In genomic region chr15:77900331-77900963, GRCh38 we compare ENCODE assay signal across 8 cellular contexts.
DNase-seq lines count a peak whose midpoint lies in the region; FAIRE-seq and TF ChIP-seq lines count a peak whose summit lies in the region.
"Not testable (repeated sequence)": the region's sequence is repeated elsewhere in the genome, so short reads cannot be mapped to it uniquely, and the experiment has no call there.

No MANE protein-coding gene starts in this region.

- H3K9me3 Mint-ChIP-seq in HFFc6: not testable (repeated sequence)

- H3K9me2 ChIP-seq in hepatocyte (replicated peaks; ENCODE audit: insufficient read depth): not testable (repeated sequence)

- peak; percentile 55 for DNase-seq in DMS 273 (lab: John Stamatoyannopoulos, UW; ENCODE audit: unreplicated experiment)
- not testable (repeated sequence) for DNase-seq in HFFc6; RWPE1 (ENCODE audit: low spot score); bronchial epithelial cell (ENCODE audit: low read depth)
- DNase-seq in activated T-cell treated with anti-CD3 and anti-CD28 coated beads for 1 hour (ENCODE audit: low read depth): peak; percentile 14
- DNase-seq in hepatocyte (ENCODE audit: low spot score): peak; percentile 48
- peak; percentile 47 for DNase-seq in retina
- DNase-seq in stomach: peak; percentile 64

- not testable (repeated sequence) for H3K4me2 ChIP-seq in hepatocyte

- H3K36me3 ChIP-seq in bronchial epithelial cell (ENCODE audit: control insufficient read depth, insufficient read depth, low read length); hepatocyte (replicated peaks; ENCODE audit: insufficient read depth, low read depth); stomach: not testable (repeated sequence)

- H3K79me2 ChIP-seq in hepatocyte: not testable (repeated sequence)

- peak; percentile 79 for TF ChIP-seq CTCF in HFFc6 (IDR thresholded peaks at IDR 0.05)
- peak; percentile 61; the same call in 1 of the 2 replicates for TF ChIP-seq CTCF in RWPE1 (conservative IDR thresholded peaks at IDR 0.05; ENCODE audit: low read depth)
- TF ChIP-seq CTCF in bronchial epithelial cell (IDR thresholded peaks at IDR 0.05; ENCODE audit: insufficient read depth, low read length, severe bottlenecking): peak; percentile 46
- peak; percentile 45 for TF ChIP-seq CTCF in hepatocyte (IDR thresholded peaks at IDR 0.05; ENCODE audit: poor library complexity)
- TF ChIP-seq CTCF in stomach (IDR thresholded peaks at IDR 0.05): peak in 3 of 7 experiments; percentile 30 to 53 (median 36)

- not testable (repeated sequence) for H3K4me1 ChIP-seq in hepatocyte (ENCODE audit: insufficient read depth); stomach

- not testable (repeated sequence) for H3K4me1 Mint-ChIP-seq in HFFc6 (ENCODE audit: low read depth)

- WGBS in hepatocyte (ENCODE audit: low lambda C conversion rate, missing lambda C conversion rate): 72% methylated on average over 18 of the region's 24 CpGs
- WGBS in stomach, 5 donors: 52 to 76% (median 61%) methylated on average over 19 to 24 of the region's 24 CpGs

- not testable (repeated sequence) for H4K20me1 ChIP-seq in hepatocyte (ENCODE audit: insufficient read depth, poor library complexity, severe bottlenecking)

- POLR2A ChIA-PET in RWPE1 (lab: Yijun Ruan, JAX; ENCODE audit: low non-redundant PET): not testable (repeated sequence)

- H3K36me3 Mint-ChIP-seq in HFFc6 (ENCODE audit: low read depth): not testable (repeated sequence)

- not testable (repeated sequence) for TF ChIP-seq POLR2A in stomach (IDR thresholded peaks at IDR 0.05)

- TF ChIP-seq EP300 in stomach (IDR thresholded peaks at IDR 0.05): not testable (repeated sequence)

- H3K27me3 ChIP-seq in bronchial epithelial cell (ENCODE audit: control insufficient read depth, insufficient read depth, low read length); hepatocyte; stomach: not testable (repeated sequence)

- FAIRE-seq in bronchial epithelial cell (lab: Jason Lieb, UNC): not testable (repeated sequence)

- not testable (repeated sequence) for H3K27ac Mint-ChIP-seq in HFFc6

- H3K4me3 Mint-ChIP-seq in HFFc6: not testable (repeated sequence)

- CTCF ChIA-PET in RWPE1 (lab: Yijun Ruan, JAX): interaction anchor here (0.6 to 0.7 kb wide), 4 partner anchors 60 to 1032 kb away, joined by 3 to 4 read pairs (median 4); no protein-coding TSS in a partner anchor

- not testable (repeated sequence) for H3K4me3 ChIP-seq in bronchial epithelial cell (ENCODE audit: low read depth, low read length); hepatocyte; stomach

- H3K27me3 Mint-ChIP-seq in HFFc6 (ENCODE audit: insufficient read depth): peaks cover 12% of the 10 kb centered on the region

- H2AFZ ChIP-seq in hepatocyte: not testable (repeated sequence)

- H3K27ac ChIP-seq in RWPE1, hepatocyte, stomach: not testable (repeated sequence)

- not testable (repeated sequence) for H3K9me3 ChIP-seq in hepatocyte (ENCODE audit: low read depth); stomach

- intact Hi-C loops in stomach (cut with DNase I; ENCODE audit: low total_unique reads): not testable (repeated sequence)
